In the genomic region with DNA sequence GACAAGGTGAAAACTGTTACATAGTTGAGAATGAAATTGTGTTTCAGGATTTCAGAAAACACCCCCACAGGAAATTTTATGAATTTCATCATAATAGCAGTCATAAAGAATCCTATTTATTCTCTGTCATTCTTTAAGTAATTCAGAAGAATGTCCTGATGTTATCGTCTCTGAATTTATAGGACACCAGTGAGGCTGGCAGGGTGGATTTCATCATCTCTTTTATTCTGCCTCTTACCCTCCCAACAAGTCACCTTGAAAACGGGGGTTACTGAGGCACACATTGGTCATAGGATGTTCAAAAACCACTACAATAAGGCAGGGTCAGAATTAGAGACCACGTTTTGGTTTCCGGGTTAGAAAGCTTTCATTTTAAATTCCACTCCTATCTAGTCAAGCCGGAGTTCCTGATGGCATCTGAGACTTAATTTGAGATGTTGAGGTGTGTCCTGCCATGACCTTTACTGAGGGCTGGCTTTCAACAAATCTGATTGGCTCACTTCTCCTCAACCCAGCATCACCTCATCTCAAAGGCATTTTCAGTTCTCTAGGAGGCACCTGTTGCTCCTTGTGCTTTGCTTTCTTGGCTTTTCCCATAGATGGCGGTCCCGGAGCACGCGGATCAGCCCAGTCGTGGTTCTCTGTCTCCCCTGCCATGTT, we compare ENCODE assay signal across 11 cellular contexts.
DNase-seq lines count a peak whose midpoint lies in the region; ATAC-seq lines count a peak whose summit lies in the region.
"Had no signal": no experiment of that assay in that cellular context is flagged by ENCODE, and none has a peak within 500 bp of the region (broad histone marks: within the 10 kb centered on the region; RNA-seq: fewer than 3 reads in every experiment).

No MANE protein-coding gene starts in this region.

- H3K9me3 Mint-ChIP-seq in activated naive CD8-positive, alpha-beta T cell treated with anti-CD3 and anti-CD28 coated beads for 36 hours: peaks cover 6% of the 10 kb centered on the region

- H3K4me2 ChIP-seq in BLaER1 treated with 17β-estradiol and CSF1 and Interleukin-3, amounts not matched to agents 10 nM and 100 nM: peak overlapping the region in 10 of 11 experiments; percentile 8 to 82 (median 66); a peak in 20 of 22 replicates

- peaks cover 7 to 47% (median 38%) of the 10 kb centered on the region in 10 experiments; a peak in 18 of 20 replicates for H3K4me1 ChIP-seq in BLaER1 treated with 17β-estradiol and CSF1 and Interleukin-3, amounts not matched to agents 10 nM and 100 nM
- H3K4me1 ChIP-seq: thyroid gland had no signal

- H3K9ac ChIP-seq in BLaER1 treated with 17β-estradiol and CSF1 and Interleukin-3, amounts not matched to agents 10 nM and 100 nM: peak overlapping the region in 1 of 11 experiments; percentile 58; a peak in 2 of 22 replicates

- no peak for ATAC-seq in GM18867 (IDR thresholded peaks at IDR 0.05; ENCODE audit: unreplicated experiment)
- ATAC-seq in HG03378 (IDR thresholded peaks at IDR 0.05; ENCODE audit: unreplicated experiment): no peak

- H3K36me3 ChIP-seq in BLaER1 treated with 17β-estradiol and CSF1 and Interleukin-3, amounts not matched to agents 10 nM and 100 nM: no peaks in the 10 kb centered on the region
- H3K36me3 ChIP-seq: thyroid gland had no signal

- peaks cover 8% of the 10 kb centered on the region for H3K36me3 Mint-ChIP-seq in activated naive CD8-positive, alpha-beta T cell treated with anti-CD3 and anti-CD28 coated beads for 36 hours

- H4K20me1 ChIP-seq in BLaER1 treated with 17β-estradiol and CSF1 and Interleukin-3, amounts not matched to agents 10 nM and 100 nM: no peaks in the 10 kb centered on the region

- H3K27me3 ChIP-seq in BLaER1 treated with 17β-estradiol and CSF1 and Interleukin-3, amounts not matched to agents 10 nM and 100 nM: no peaks in the 10 kb centered on the region
- H3K27me3 ChIP-seq: thyroid gland had no signal

- no peaks in the 10 kb centered on the region for H3K27me3 Mint-ChIP-seq in activated naive CD8-positive, alpha-beta T cell treated with anti-CD3 and anti-CD28 coated beads for 36 hours

- H3K27ac ChIP-seq in BLaER1 treated with 17β-estradiol and CSF1 and Interleukin-3, amounts not matched to agents 10 nM and 100 nM: peak overlapping the region in 6 of 11 experiments; percentile 11 to 80 (median 64); a peak in 11 of 22 replicates
- H3K27ac ChIP-seq: thyroid gland had no signal

- H3K4me3 ChIP-seq in BLaER1 treated with 17β-estradiol and CSF1 and Interleukin-3, amounts not matched to agents 10 nM and 100 nM: no peak overlapping the region
- H3K4me3 ChIP-seq: lung, thyroid gland had no signal

- H3K4me1 Mint-ChIP-seq in activated naive CD8-positive, alpha-beta T cell treated with anti-CD3 and anti-CD28 coated beads for 36 hours: peaks cover 27% of the 10 kb centered on the region

- peak; percentile 85 for DNase-seq in HT-29 (ENCODE audit: low spot score)
- peak; percentile 13 for DNase-seq in activated naive CD8-positive, alpha-beta T cell treated with anti-CD3 and anti-CD28 coated beads for 36 hours
- peak; percentile 60 for DNase-seq in islet precursor cell
- no peak for DNase-seq in NCI-H510A (lab: John Stamatoyannopoulos, UW)
- DNase-seq in RKO (ENCODE audit: low spot score): no peak
- DNase-seq: activated naive CD4-positive, alpha-beta T cell treated with anti-CD3 and anti-CD28 coated beads, Interleukin-2, amount 50 U/mL, for 16 hours; thyroid gland had no signal

- H3K27ac Mint-ChIP-seq in activated naive CD8-positive, alpha-beta T cell treated with anti-CD3 and anti-CD28 coated beads for 36 hours: peak overlapping the region; percentile 54

- H3K4me3 Mint-ChIP-seq in activated naive CD8-positive, alpha-beta T cell treated with anti-CD3 and anti-CD28 coated beads for 36 hours: no peak overlapping the region

- peaks cover 6 to 23% (median 20%) of the 10 kb centered on the region in 11 experiments; a peak in 20 of 22 replicates for H3K9me3 ChIP-seq in BLaER1 treated with 17β-estradiol and CSF1 and Interleukin-3, amounts not matched to agents 10 nM and 100 nM (replicated peaks in 1 of 11)
- H3K9me3 ChIP-seq: thyroid gland had no signal

Comparison
In these comparisons a context has a peak if more than half of its experiments do, and no peak if none do; other contexts are left out.
1. DNase-seq: peak in HT-29 (single experiment), activated naive CD8-positive, alpha-beta T cell treated with anti-CD3 and anti-CD28 coated beads for 36 hours (single experiment) and islet precursor cell (single experiment); none in NCI-H510A (single experiment) and RKO (single experiment).